8 cellular contexts compared by ENCODE assay signal in the genomic region with DNA sequence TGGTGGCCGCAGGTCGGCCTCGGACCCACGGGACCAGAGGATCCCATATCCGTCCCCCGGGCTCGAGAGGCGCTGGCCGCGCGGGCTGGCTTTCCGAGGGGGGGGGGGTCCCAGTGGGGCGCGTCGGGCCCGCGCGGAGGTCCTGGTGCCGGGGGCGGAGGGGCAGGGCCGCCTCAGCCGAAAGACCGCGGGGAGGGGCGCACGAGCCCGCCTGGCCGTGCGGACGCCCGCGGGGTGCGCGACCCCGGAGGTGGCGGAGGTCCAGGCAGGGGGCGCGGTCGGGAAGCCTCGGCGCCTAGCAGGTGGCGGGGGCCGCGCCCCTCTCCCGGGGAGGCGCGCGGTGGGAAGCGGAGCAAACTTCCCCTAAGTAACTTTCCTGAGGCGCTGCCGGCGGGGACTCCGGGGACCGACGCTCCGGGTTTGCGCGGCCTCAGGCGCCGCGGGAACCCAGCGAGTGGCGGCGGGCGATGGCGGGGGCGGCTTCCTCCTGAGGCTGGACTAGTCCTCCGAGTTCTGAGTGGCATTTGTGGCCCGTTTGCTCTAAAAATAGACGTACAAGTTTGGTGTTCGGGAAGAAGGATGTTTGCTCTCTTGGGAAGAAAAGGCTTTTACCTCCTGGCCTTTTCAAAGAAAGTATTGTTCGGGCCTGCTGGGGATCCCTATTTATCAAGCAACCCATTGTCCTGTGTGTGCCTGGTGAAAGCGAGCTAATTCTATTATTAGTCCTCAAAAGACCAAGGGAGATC. TPM values are rescaled to one million over a fixed set of nuclear protein-coding genes. Genes with fewer than 3 reads are reported as not detected.
DNase-seq lines count a peak whose midpoint lies in the region; ATAC-seq and TF ChIP-seq lines count a peak whose summit lies in the region.

No MANE protein-coding gene starts in this region.

- intact Hi-C loops in left lung (cut with DNase I): no loop called here

- TF ChIP-seq CTCF in coronary artery (IDR thresholded peaks at IDR 0.05): no peak
- TF ChIP-seq CTCF in left lung (IDR thresholded peaks at IDR 0.05): no peak

- no peaks in the 10 kb centered on the region for H3K27me3 ChIP-seq in BLaER1 treated with 17β-estradiol and CSF1 and Interleukin-3, amounts not matched to agents 10 nM and 100 nM
- H3K27me3 ChIP-seq in SJSA1 (replicated peaks): no peaks in the 10 kb centered on the region
- H3K27me3 ChIP-seq in left lung: no peaks in the 10 kb centered on the region

- H3K9me3 ChIP-seq in BLaER1 treated with 17β-estradiol and CSF1 and Interleukin-3, amounts not matched to agents 10 nM and 100 nM (replicated peaks in 1 of 11): peaks cover 0 to 8% (median 0%) of the 10 kb centered on the region in 11 experiments; a peak in 5 of 22 replicates
- H3K9me3 ChIP-seq in SJSA1 (replicated peaks) (no peaks in the 10 kb centered on the region), left lung (no peaks in the 10 kb centered on the region)

- H3K27ac ChIP-seq in BLaER1 treated with 17β-estradiol and CSF1 and Interleukin-3, amounts not matched to agents 10 nM and 100 nM: peak overlapping the region; percentile 76 to 94 (median 91)
- H3K27ac ChIP-seq in SJSA1: peak overlapping the region; percentile 59
- peak overlapping the region; percentile 87 to 92 for H3K27ac ChIP-seq in coronary artery
- peak overlapping the region; percentile 87 to 90 for H3K27ac ChIP-seq in left lung

- H3K36me3 ChIP-seq in BLaER1 treated with 17β-estradiol and CSF1 and Interleukin-3, amounts not matched to agents 10 nM and 100 nM: 0 out of 22 replicates have a peak, but pooled peaks cover 0 to 6% (median 0%) of the 10 kb centered on the region in 11 experiments
- H3K36me3 ChIP-seq in SJSA1 (peaks cover 5% of the 10 kb centered on the region), left lung (no peaks in the 10 kb centered on the region)

- H3K4me2 ChIP-seq in BLaER1 treated with 17β-estradiol and CSF1 and Interleukin-3, amounts not matched to agents 10 nM and 100 nM: peak overlapping the region; percentile 77 to 98 (median 86)

- peak overlapping the region; percentile 80 to 90 (median 87) for H3K4me3 ChIP-seq in BLaER1 treated with 17β-estradiol and CSF1 and Interleukin-3, amounts not matched to agents 10 nM and 100 nM
- H3K4me3 ChIP-seq in SJSA1 (peak overlapping the region; percentile 96), coronary artery (peak overlapping the region; percentile 85), left lung (peak overlapping the region; percentile 61 to 77)

- H4K20me1 ChIP-seq in BLaER1 treated with 17β-estradiol and CSF1 and Interleukin-3, amounts not matched to agents 10 nM and 100 nM: peaks cover 0 to 32% (median 0%) of the 10 kb centered on the region in 11 experiments; a peak in 7 of 22 replicates

- peak overlapping the region; percentile 87 to 94 (median 91) for H3K9ac ChIP-seq in BLaER1 treated with 17β-estradiol and CSF1 and Interleukin-3, amounts not matched to agents 10 nM and 100 nM

- DNase-seq in GM19238 (ENCODE audit: insufficient read length, low spot score): peak; percentile 8
- peak; percentile 29 for DNase-seq in HS-27A (ENCODE audit: low read depth)
- DNase-seq in SJSA1 (ENCODE audit: low read depth in 1 of 2, low spot score in 2 of 2): peak; percentile 54 to 60
- peak; percentile 77 for DNase-seq in coronary artery (ENCODE audit: low spot score)
- peak; percentile 61 to 88 for DNase-seq in left lung
- peak; percentile 37 for DNase-seq in stimulated activated CD8-positive, alpha-beta memory T cell treated with anti-CD3 and anti-CD28 coated beads, Interleukin-4, amount 100 ng/mL, for 48 hours
- no peak for DNase-seq in SKM-1 treated with dmso at 0.1 percent for 144 hours (lab: John Stamatoyannopoulos, UW; ENCODE audit: unreplicated experiment)

- ATAC-seq in left lung: peak; percentile 54

- peaks cover 10 to 21% (median 13%) of the 10 kb centered on the region in 10 experiments for H3K4me1 ChIP-seq in BLaER1 treated with 17β-estradiol and CSF1 and Interleukin-3, amounts not matched to agents 10 nM and 100 nM
- H3K4me1 ChIP-seq in SJSA1 (replicated peaks) (peaks cover 10% of the 10 kb centered on the region; the same call in 1 of the 2 replicates), left lung (peaks cover 4 to 32% of the 10 kb centered on the region in 2 donors)

RNA-seq across cellular contexts. Expression of a gene that starts 26.4 kb away (rescaled TPM):
- total RNA-seq in SJSA1 (2014; rRNA removed; shearing (Covaris generic)): 26.4 and 30.4 TPM in 2 replicates
- 10 to 100 TPM; 24.7 to 26.1 TPM for total RNA-seq in left lung
